In the genomic region with DNA sequence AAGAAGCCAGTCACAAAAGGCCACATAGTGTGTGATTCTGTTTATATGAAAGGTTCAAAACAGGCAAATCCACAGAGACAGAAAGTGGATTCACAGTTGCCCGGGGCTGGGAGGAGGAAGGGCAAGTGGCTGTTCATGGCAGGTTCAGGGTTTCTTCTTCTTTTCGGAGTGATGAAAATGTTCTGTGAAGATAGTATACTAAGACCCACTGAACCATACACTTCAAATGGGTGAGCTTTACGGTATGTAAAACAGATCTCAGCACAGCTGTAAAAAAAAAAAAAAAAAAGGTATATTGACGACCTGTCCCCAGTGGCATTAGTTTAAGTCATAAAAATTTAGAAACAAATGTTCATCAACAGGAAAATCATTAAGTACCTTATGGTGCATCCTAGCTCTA, we compare ENCODE assay signal across 25 cellular contexts. TPM values are rescaled to one million over a fixed set of nuclear protein-coding genes. Genes with fewer than 3 reads are reported as not detected.
"Had no signal": no experiment of that assay in that cellular context is flagged by ENCODE, and none has a peak within 500 bp of the region (broad histone marks: within the 10 kb centered on the region; RNA-seq: fewer than 3 reads in every experiment).

No MANE protein-coding gene starts in this region.

- H3K27ac ChIP-seq: psoas muscle, WERI-Rb-1 had no signal

- DNase-seq: activated CD4-positive, alpha-beta T cell treated with anti-CD3 and anti-CD28 coated beads for 1 hour; activated CD4-positive, alpha-beta T cell treated with anti-CD3 and anti-CD28 coated beads, Interleukin-2, amount 50 U/mL, for 1 hour; activated CD8-positive, alpha-beta memory T cell treated with anti-CD3 and anti-CD28 coated beads for 24 hours; activated CD8-positive, alpha-beta memory T cell treated with anti-CD3 and anti-CD28 coated beads, Interleukin-2, amount 50 U/mL, for 4 hours; activated naive CD4-positive, alpha-beta T cell treated with anti-CD3 and anti-CD28 coated beads for 36 hours; activated naive CD8-positive, alpha-beta T cell treated with anti-CD3 and anti-CD28 coated beads, Interleukin-2, amount 10 ng/mL, durations not matched to agents 7 days and 5 days; activated T-cell treated with anti-CD3 and anti-CD28 coated beads, Interleukin-2, amount 50 U/mL, for 24 hours; amniotic stem cell; dorsolateral prefrontal cortex; effector memory CD8-positive, alpha-beta T cell; esophagus squamous epithelium; lower lobe of right lung; natural killer cell; psoas muscle; right cardiac atrium; stimulated activated CD4-positive, alpha-beta T cell treated with anti-CD3 and anti-CD28 coated beads, Interleukin-12 subunit alpha, Interleukin-12 subunit beta, amount 100 ng/mL, for 4 hours; stimulated activated CD4-positive, alpha-beta T cell treated with anti-CD3 and anti-CD28 coated beads, Interleukin-4, amount 100 ng/mL, for 4 hours; stimulated activated naive CD8-positive, alpha-beta T cell treated with anti-CD3 and anti-CD28 coated beads, Interleukin-15, Interleukin-2, amounts not matched to agents 100 U/mL and 50 U/mL, for 24 hours; upper lobe of left lung; WERI-Rb-1 had no signal

- H3K9me3 Mint-ChIP-seq: activated naive CD4-positive, alpha-beta T cell treated with anti-CD3 and anti-CD28 coated beads for 36 hours; activated naive CD8-positive, alpha-beta T cell treated with anti-CD3 and anti-CD28 coated beads, Interleukin-2, amount 10 ng/mL, durations not matched to agents 7 days and 5 days; activated T-cell treated with anti-CD3 and anti-CD28 coated beads, Interleukin-2, amount 50 U/mL, for 24 hours; activated T-helper 17 cell treated with anti-CD3 and anti-CD28 coated beads, Interleukin-2, amount 50 U/mL, for 72 hours; central memory CD8-positive, alpha-beta T cell; effector memory CD8-positive, alpha-beta T cell; natural killer cell; T-helper 2 cell treated with Interferon-gamma antibody and Interleukin-4, amounts not matched to agents 5 μg/mL and 100 μg/mL, for 36 hours had no signal

- H3K36me3 Mint-ChIP-seq: activated naive CD8-positive, alpha-beta T cell treated with anti-CD3 and anti-CD28 coated beads, Interleukin-2, amount 10 ng/mL, durations not matched to agents 7 days and 5 days; natural killer cell had no signal

- H3K27me3 Mint-ChIP-seq: activated naive CD8-positive, alpha-beta T cell treated with anti-CD3 and anti-CD28 coated beads, Interleukin-2, amount 10 ng/mL, durations not matched to agents 7 days and 5 days; activated T-cell treated with anti-CD3 and anti-CD28 coated beads, Interleukin-2, amount 50 U/mL, for 24 hours; activated T-helper 17 cell treated with anti-CD3 and anti-CD28 coated beads, Interleukin-2, amount 50 U/mL, for 72 hours had no signal

- ATAC-seq: activated T-helper 17 cell treated with anti-CD3 and anti-CD28 coated beads, Interleukin-2, amount 50 U/mL, for 72 hours; effector memory CD8-positive, alpha-beta T cell; natural killer cell; psoas muscle; stimulated activated naive CD8-positive, alpha-beta T cell treated with anti-CD3 and anti-CD28 coated beads, Interleukin-15, Interleukin-2, amounts not matched to agents 100 U/mL and 50 U/mL, for 24 hours had no signal

- H3K4me1 Mint-ChIP-seq: central memory CD8-positive, alpha-beta T cell; natural killer cell had no signal

- H3K4me3 Mint-ChIP-seq: activated naive CD4-positive, alpha-beta T cell treated with anti-CD3 and anti-CD28 coated beads for 36 hours; activated naive CD8-positive, alpha-beta T cell treated with anti-CD3 and anti-CD28 coated beads, Interleukin-2, amount 10 ng/mL, durations not matched to agents 7 days and 5 days; activated T-cell treated with anti-CD3 and anti-CD28 coated beads, Interleukin-2, amount 50 U/mL, for 24 hours; activated T-helper 17 cell treated with anti-CD3 and anti-CD28 coated beads, Interleukin-2, amount 50 U/mL, for 72 hours; central memory CD8-positive, alpha-beta T cell; effector memory CD8-positive, alpha-beta T cell; natural killer cell; T-helper 2 cell treated with Interferon-gamma antibody and Interleukin-4, amounts not matched to agents 5 μg/mL and 100 μg/mL, for 36 hours had no signal

- H3K27ac Mint-ChIP-seq: activated naive CD4-positive, alpha-beta T cell treated with anti-CD3 and anti-CD28 coated beads for 36 hours; activated naive CD8-positive, alpha-beta T cell treated with anti-CD3 and anti-CD28 coated beads, Interleukin-2, amount 10 ng/mL, durations not matched to agents 7 days and 5 days; activated T-cell treated with anti-CD3 and anti-CD28 coated beads, Interleukin-2, amount 50 U/mL, for 24 hours; activated T-helper 17 cell treated with anti-CD3 and anti-CD28 coated beads, Interleukin-2, amount 50 U/mL, for 72 hours; effector memory CD8-positive, alpha-beta T cell; natural killer cell; T-helper 2 cell treated with Interferon-gamma antibody and Interleukin-4, amounts not matched to agents 5 μg/mL and 100 μg/mL, for 36 hours had no signal

- H3K4me3 ChIP-seq: breast epithelium, dorsolateral prefrontal cortex, esophagus squamous epithelium, lower lobe of right lung, psoas muscle, upper lobe of left lung had no signal

RNA-seq across cellular contexts. Expression of a gene that starts 57.4 kb away (rescaled TPM):
- polyA plus RNA-seq: endothelial cell of umbilical vein, psoas muscle, right cardiac atrium had no signal
